10 cellular contexts compared by ENCODE assay signal in the genomic region with DNA sequence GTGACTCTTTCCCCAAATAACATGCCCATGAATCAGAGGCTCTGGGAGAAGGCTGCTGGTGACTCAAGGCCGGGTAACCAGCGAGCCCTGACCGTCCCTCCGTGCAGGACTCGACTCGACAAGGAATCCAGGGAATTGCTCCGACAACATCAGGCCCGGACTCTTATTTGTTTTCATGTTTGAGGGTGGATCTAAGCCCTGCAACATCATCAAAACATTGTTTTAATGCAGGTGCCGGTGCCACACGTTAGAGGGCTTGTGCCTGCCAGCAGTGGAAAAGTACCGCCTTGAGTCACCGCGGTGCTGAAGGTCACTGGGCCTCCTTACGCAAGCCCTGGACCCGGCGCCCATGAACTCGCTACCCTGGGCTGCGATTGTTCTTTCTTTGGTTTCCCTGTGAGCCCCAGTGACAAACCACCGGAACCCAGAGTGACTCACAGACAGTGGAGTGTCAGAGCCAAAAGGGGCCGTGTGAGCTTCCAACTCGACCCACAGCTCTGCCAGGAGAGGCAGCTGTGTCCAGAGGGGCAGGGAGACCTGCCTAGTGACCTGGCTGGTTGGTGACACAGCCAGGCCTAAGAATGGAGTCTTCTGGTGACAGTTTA.
DNase-seq lines count a peak whose midpoint lies in the region; ATAC-seq and TF ChIP-seq lines count a peak whose summit lies in the region.
"Had no signal": no experiment of that assay in that cellular context is flagged by ENCODE, and none has a peak within 500 bp of the region (broad histone marks: within the 10 kb centered on the region; RNA-seq: fewer than 3 reads in every experiment).

No MANE protein-coding gene starts in this region.

- no peak overlapping the region for H3K27ac Mint-ChIP-seq in activated CD4-positive, alpha-beta T cell treated with anti-CD3 and anti-CD28 coated beads for 36 hours
- no peak overlapping the region for H3K27ac Mint-ChIP-seq in activated CD4-positive, alpha-beta T cell treated with anti-CD3 and anti-CD28 coated beads, Interleukin-2, amount 10 ng/mL, durations not matched to agents 7 days and 5 days

- peaks cover 15 to 37% (median 31%) of the 10 kb centered on the region in 4 donors for H3K4me1 ChIP-seq in stomach

- TF ChIP-seq EP300 in stomach (IDR thresholded peaks at IDR 0.05) = no peak

- no peak for TF ChIP-seq CTCF in stomach (IDR thresholded peaks at IDR 0.05)

- no peaks in the 10 kb centered on the region for H3K9me3 Mint-ChIP-seq in activated CD4-positive, alpha-beta T cell treated with anti-CD3 and anti-CD28 coated beads for 36 hours (ENCODE audit: low read depth)
- no peaks in the 10 kb centered on the region for H3K9me3 Mint-ChIP-seq in activated CD4-positive, alpha-beta T cell treated with anti-CD3 and anti-CD28 coated beads, Interleukin-2, amount 10 ng/mL, durations not matched to agents 7 days and 5 days

- CTCF ChIA-PET in activated CD4-positive, alpha-beta T cell treated with anti-CD3 and anti-CD28 coated beads for 36 hours (lab: Charles Lee) = no interaction called here
- CTCF ChIA-PET in activated CD4-positive, alpha-beta T cell treated with anti-CD3 and anti-CD28 coated beads, Interleukin-2, amount 10 ng/mL, durations not matched to agents 7 days and 5 days (lab: Charles Lee) = interaction anchor here (0.8 kb wide), 1 partner anchor 11 kb away, joined by 3 read pairs; no protein-coding TSS in a partner anchor

- no peak overlapping the region for H3K4me3 Mint-ChIP-seq in activated CD4-positive, alpha-beta T cell treated with anti-CD3 and anti-CD28 coated beads for 36 hours
- H3K4me3 Mint-ChIP-seq in activated CD4-positive, alpha-beta T cell treated with anti-CD3 and anti-CD28 coated beads, Interleukin-2, amount 10 ng/mL, durations not matched to agents 7 days and 5 days = no peak overlapping the region

- no peak for TF ChIP-seq POLR2A in stomach (IDR thresholded peaks at IDR 0.05)

- H3K4me3 ChIP-seq in stomach = no peak overlapping the region

- no peak for ATAC-seq in activated CD4-positive, alpha-beta T cell treated with anti-CD3 and anti-CD28 coated beads for 36 hours
- no peak for ATAC-seq in HG03097 (IDR thresholded peaks at IDR 0.05; ENCODE audit: low FRiP score, unreplicated experiment)
- no peak for ATAC-seq in GM21423 (IDR thresholded peaks at IDR 0.05; ENCODE audit: unreplicated experiment)

- H3K36me3 ChIP-seq in stomach = no peaks in the 10 kb centered on the region

- peak; percentile 22 for DNase-seq in activated CD4-positive, alpha-beta T cell treated with anti-CD3 and anti-CD28 coated beads for 36 hours
- no peak for DNase-seq in activated CD4-positive, alpha-beta T cell treated with anti-CD3 and anti-CD28 coated beads, Interleukin-2, amount 10 ng/mL, durations not matched to agents 7 days and 5 days
- DNase-seq in UCSD-AML1 (lab: John Stamatoyannopoulos, UW; ENCODE audit: unreplicated experiment) (peak; percentile 13), iris pigment epithelial cell (ENCODE audit: low read depth) (peak; percentile 76), stomach (peak; percentile 90), GM03348 (ENCODE audit: low spot score) (no peak)
- DNase-seq: caudate nucleus, NCI-H510A had no signal

- whole genome bisulfite sequencing in stomach, 5 donors = 29 to 67% (median 38%) methylated on average over 10 to 21 of the region's 21 CpGs

- intact Hi-C loops in activated CD4-positive, alpha-beta T cell treated with anti-CD3 and anti-CD28 coated beads for 36 hours (cut with DNase I, micrococcal nuclease) = no loop called here
- intact Hi-C loops in stomach (cut with DNase I; ENCODE audit: low total_unique reads) = no loop called here

- peaks cover 4% of the 10 kb centered on the region for H3K4me1 Mint-ChIP-seq in activated CD4-positive, alpha-beta T cell treated with anti-CD3 and anti-CD28 coated beads for 36 hours
- H3K4me1 Mint-ChIP-seq in activated CD4-positive, alpha-beta T cell treated with anti-CD3 and anti-CD28 coated beads, Interleukin-2, amount 10 ng/mL, durations not matched to agents 7 days and 5 days = no peaks in the 10 kb centered on the region

- no peaks in the 10 kb centered on the region for H3K36me3 Mint-ChIP-seq in activated CD4-positive, alpha-beta T cell treated with anti-CD3 and anti-CD28 coated beads for 36 hours (ENCODE audit: low read depth)
- no peaks in the 10 kb centered on the region for H3K36me3 Mint-ChIP-seq in activated CD4-positive, alpha-beta T cell treated with anti-CD3 and anti-CD28 coated beads, Interleukin-2, amount 10 ng/mL, durations not matched to agents 7 days and 5 days (ENCODE audit: low read depth)

- H3K9me3 ChIP-seq in stomach = no peaks in the 10 kb centered on the region

- H3K27me3 Mint-ChIP-seq in activated CD4-positive, alpha-beta T cell treated with anti-CD3 and anti-CD28 coated beads for 36 hours = peaks cover 4% of the 10 kb centered on the region
- H3K27me3 Mint-ChIP-seq in activated CD4-positive, alpha-beta T cell treated with anti-CD3 and anti-CD28 coated beads, Interleukin-2, amount 10 ng/mL, durations not matched to agents 7 days and 5 days = no peaks in the 10 kb centered on the region

- POLR2A ChIA-PET in activated CD4-positive, alpha-beta T cell treated with anti-CD3 and anti-CD28 coated beads for 36 hours (lab: Charles Lee) = no interaction called here
- POLR2A ChIA-PET in activated CD4-positive, alpha-beta T cell treated with anti-CD3 and anti-CD28 coated beads, Interleukin-2, amount 10 ng/mL, durations not matched to agents 7 days and 5 days (lab: Charles Lee) = no interaction called here

- peak overlapping the region; percentile 83 to 92 (median 88) for H3K27ac ChIP-seq in stomach

- H3K27me3 ChIP-seq in stomach = peaks cover 0 to 9% (median 0%) of the 10 kb centered on the region in 3 donors

Comparison
In these comparisons a context has a peak if more than half of its experiments do, and no peak if none do; other contexts are left out.
1. DNase-seq: peak in activated CD4-positive, alpha-beta T cell treated with anti-CD3 and anti-CD28 coated beads for 36 hours (single experiment), UCSD-AML1 (single experiment), iris pigment epithelial cell (single experiment) and stomach (single experiment); none in activated CD4-positive, alpha-beta T cell treated with anti-CD3 and anti-CD28 coated beads, Interleukin-2, amount 10 ng/mL, durations not matched to agents 7 days and 5 days (single experiment) and GM03348 (single experiment).